Comparison of ENCODE assay signal across 16 cellular contexts in the genomic region with DNA sequence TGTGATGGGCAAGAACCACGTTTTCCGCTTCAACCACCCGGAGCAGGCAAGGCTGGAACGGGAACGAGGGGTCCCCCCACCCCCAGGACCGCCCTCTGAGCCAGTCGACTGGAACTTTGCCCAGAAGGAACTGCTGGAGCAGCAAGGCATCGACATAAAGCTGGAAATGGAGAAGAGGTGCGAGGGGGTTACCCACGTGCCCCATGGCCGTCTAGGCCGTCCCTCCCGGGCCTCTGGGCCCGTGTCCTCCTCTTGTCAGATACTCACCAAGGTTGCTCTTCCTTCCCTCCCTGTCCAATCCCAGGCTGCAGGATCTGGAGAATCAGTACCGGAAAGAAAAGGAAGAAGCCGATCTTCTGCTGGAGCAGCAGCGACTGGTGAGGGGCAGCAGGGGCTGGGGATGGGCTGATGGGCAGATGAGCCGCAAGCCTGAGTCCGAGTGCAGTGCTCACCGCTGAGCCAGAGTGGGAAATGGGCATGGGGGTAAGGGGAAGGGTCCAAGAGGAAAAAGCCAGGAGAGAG. TPM values are rescaled to one million over a fixed set of nuclear protein-coding genes. Genes with fewer than 3 reads are reported as not detected.
DNase-seq lines count a peak whose midpoint lies in the region; ATAC-seq and TF ChIP-seq lines count a peak whose summit lies in the region.
"Had no signal": no experiment of that assay in that cellular context is flagged by ENCODE, and none has a peak within 500 bp of the region (broad histone marks: within the 10 kb centered on the region; RNA-seq: fewer than 3 reads in every experiment).

No MANE protein-coding gene starts in this region.

- H3K14ac ChIP-seq in IMR-90 (replicated peaks; ENCODE audit: low read depth, low read length): no peak overlapping the region

- H3K27me3 Mint-ChIP-seq in HFFc6 (ENCODE audit: insufficient read depth) (peaks cover 6% of the 10 kb centered on the region; the same call in 1 of the 2 replicates), progenitor cell of endocrine pancreas (no peaks in the 10 kb centered on the region)
- H3K27me3 Mint-ChIP-seq: CD4-positive, CD25-positive, alpha-beta regulatory T cell had no signal

- H3K9ac ChIP-seq in IMR-90 (ENCODE audit: low read depth, low read length): no peak overlapping the region

- TF ChIP-seq CTCF in IMR-90 (conservative IDR thresholded peaks at IDR 0.05; ENCODE audit: low read depth, low read length): no peak
- TF ChIP-seq CTCF in coronary artery (IDR thresholded peaks at IDR 0.05): no peak
- TF ChIP-seq CTCF in osteoblast (IDR thresholded peaks at IDR 0.05; ENCODE audit: extremely low read depth, low read depth, low read length): no peak
- no peak for TF ChIP-seq CTCF in HFFc6 (IDR thresholded peaks at IDR 0.05)
- no peak for TF ChIP-seq CTCF in progenitor cell of endocrine pancreas (IDR thresholded peaks at IDR 0.05; ENCODE audit: unreplicated experiment)

- H3K4me1 ChIP-seq in IMR-90 (ENCODE audit: control insufficient read depth, insufficient read depth, low read length) (no peaks in the 10 kb centered on the region), osteoblast (ENCODE audit: insufficient read depth, low read length) (no peaks in the 10 kb centered on the region)
- H3K4me1 ChIP-seq: Caco-2, HAP-1 had no signal

- no peaks in the 10 kb centered on the region for H3K79me2 ChIP-seq in osteoblast (ENCODE audit: insufficient read depth, low read length)

- H3K18ac ChIP-seq in IMR-90 (ENCODE audit: low read depth, low read length): no peak overlapping the region

- H2BK120ac ChIP-seq in IMR-90 (ENCODE audit: low read depth, low read length): no peak overlapping the region

- in situ Hi-C loops in IMR-90 (cut with MboI; ENCODE audit: low sequenced_read_pairs): no loop called here

- H3K9me1 ChIP-seq in IMR-90 (ENCODE audit: insufficient read depth, low read length): peaks cover 4% of the 10 kb centered on the region; the same call in 1 of the 2 replicates

- H3K36me3 ChIP-seq in IMR-90 (ENCODE audit: control insufficient read depth, insufficient read depth, low read length) (peaks cover 59% of the 10 kb centered on the region), osteoblast (ENCODE audit: insufficient read depth, low read length) (peaks cover 62% of the 10 kb centered on the region)

- peaks cover 0 to 3% of the 10 kb centered on the region in 2 experiments; a peak in 1 of 4 replicates for H3K79me1 ChIP-seq in IMR-90 (ENCODE audit: low read depth in 1 of 2, low read length in 2 of 2)

- H3K9me3 Mint-ChIP-seq in HFFc6 (no peaks in the 10 kb centered on the region), progenitor cell of endocrine pancreas (ENCODE audit: low read depth) (no peaks in the 10 kb centered on the region)
- H3K9me3 Mint-ChIP-seq: CD4-positive, CD25-positive, alpha-beta regulatory T cell; CD8-positive, alpha-beta T cell; GM23338 had no signal

- H2BK5ac ChIP-seq in IMR-90 (ENCODE audit: low read depth, low read length, poor library complexity, severe bottlenecking): no peak overlapping the region

- BruUV-seq in IMR-90 (replicated peaks; lab: Mats Ljungman, UMichigan): no TSS peak

- no peak overlapping the region for H2AK5ac ChIP-seq in IMR-90 (ENCODE audit: low read depth, low read length)

- H2AK9ac ChIP-seq in IMR-90 (replicated peaks; ENCODE audit: low read depth, low read length, poor library complexity): peak overlapping the region; percentile 24

- H2AFZ ChIP-seq in IMR-90 (replicated peaks; ENCODE audit: low read length, poor library complexity): peak overlapping the region; percentile 51
- no peak overlapping the region for H2AFZ ChIP-seq in osteoblast (ENCODE audit: low read length)
- H2AFZ ChIP-seq: GM23338 had no signal

- no peak overlapping the region for H4K8ac ChIP-seq in IMR-90 (ENCODE audit: low read depth in 2 of 2, low read length in 2 of 2)

- no peak overlapping the region for H3K27ac ChIP-seq in IMR-90 (ENCODE audit: insufficient read depth, low read length)
- no peak overlapping the region for H3K27ac ChIP-seq in coronary artery
- no peak overlapping the region for H3K27ac ChIP-seq in osteoblast (ENCODE audit: low read depth, low read length)
- H3K27ac ChIP-seq: C4-2B had no signal

- H3K56ac ChIP-seq in IMR-90 (ENCODE audit: extremely low read depth, insufficient read depth, low read length): no peak overlapping the region

- no peak overlapping the region for H3K27ac Mint-ChIP-seq in HFFc6
- H3K27ac Mint-ChIP-seq in progenitor cell of endocrine pancreas: no peak overlapping the region
- H3K27ac Mint-ChIP-seq: CD8-positive, alpha-beta T cell; GM23338 had no signal

- H3K4me3 ChIP-seq in IMR-90 (ENCODE audit: insufficient read depth, low read depth, low read length): no peak overlapping the region
- no peak overlapping the region for H3K4me3 ChIP-seq in coronary artery
- no peak overlapping the region for H3K4me3 ChIP-seq in osteoblast (ENCODE audit: insufficient read depth, low read length)
- H3K4me3 ChIP-seq: GM23338, HAP-1 had no signal

- TF ChIP-seq RAD21 in IMR-90 (IDR thresholded peaks at IDR 0.05; ENCODE audit: low read length): no peak

- ATAC-seq in IMR-90 (ENCODE audit: low read depth): no peak
- ATAC-seq: CD8-positive, alpha-beta T cell had no signal

- H3K4me3 Mint-ChIP-seq in HFFc6 (no peak overlapping the region), progenitor cell of endocrine pancreas (ENCODE audit: low read depth) (no peak overlapping the region)
- H3K4me3 Mint-ChIP-seq: CD4-positive, CD25-positive, alpha-beta regulatory T cell; CD8-positive, alpha-beta T cell; GM23338 had no signal

- CTCF ChIA-PET in IMR-90 (lab: Yijun Ruan, JAX): no interaction called here

- H3K4me2 ChIP-seq in IMR-90 (ENCODE audit: low read depth, low read length) (no peak overlapping the region), osteoblast (ENCODE audit: insufficient read depth, low read length) (no peak overlapping the region)
- H3K4me2 ChIP-seq: GM23338 had no signal

- DNase-seq in IMR-90: no peak
- peak; percentile 69 for DNase-seq in coronary artery (ENCODE audit: low spot score)
- peak; percentile 74 for DNase-seq in osteoblast (ENCODE audit: insufficient read length, low spot score, missing footprints)
- no peak for DNase-seq in HFFc6
- no peak for DNase-seq in progenitor cell of endocrine pancreas (ENCODE audit: low spot score, unreplicated experiment)
- no peak for DNase-seq in NCI-H1092 (lab: John Stamatoyannopoulos, UW)
- DNase-seq: Caco-2; CD4-positive, CD25-positive, alpha-beta regulatory T cell; CD8-positive, alpha-beta T cell; DMS153; DND-41 had no signal

- H4K20me1 ChIP-seq in IMR-90 (ENCODE audit: insufficient read depth, low read length) (peaks cover 5% of the 10 kb centered on the region; the same call in 1 of the 2 replicates), osteoblast (ENCODE audit: insufficient read depth, low read length) (peaks cover 9% of the 10 kb centered on the region)

- H3K23ac ChIP-seq in IMR-90 (ENCODE audit: low read depth, low read length): no peak overlapping the region

- H3K9me3 ChIP-seq in IMR-90 (ENCODE audit: control insufficient read depth, insufficient read depth, low read length) (no peaks in the 10 kb centered on the region), osteoblast (ENCODE audit: low read depth, low read length) (no peaks in the 10 kb centered on the region)
- H3K9me3 ChIP-seq: Caco-2, HAP-1 had no signal

- no peak overlapping the region for H4K91ac ChIP-seq in IMR-90 (ENCODE audit: insufficient read depth, low read depth, low read length)

- no peak for TF ChIP-seq POLR2A in IMR-90 (IDR thresholded peaks at IDR 0.05; ENCODE audit: low read depth, low read length)

- H3K4me1 Mint-ChIP-seq in HFFc6 (ENCODE audit: low read depth) (no peaks in the 10 kb centered on the region), progenitor cell of endocrine pancreas (ENCODE audit: low read depth) (no peaks in the 10 kb centered on the region)
- H3K4me1 Mint-ChIP-seq: GM23338 had no signal

- H3K4ac ChIP-seq in IMR-90 (ENCODE audit: low read depth, low read length): no peak overlapping the region

- dilution Hi-C loops in IMR-90 (cut with HindIII; ENCODE audit: low sequenced_read_pairs, unreplicated experiment): no loop called here

- peaks cover 29% of the 10 kb centered on the region for H3K36me3 Mint-ChIP-seq in HFFc6 (ENCODE audit: low read depth)
- H3K36me3 Mint-ChIP-seq in progenitor cell of endocrine pancreas (ENCODE audit: insufficient read depth): peaks cover 23% of the 10 kb centered on the region

- 100% methylated on average over 4 of the region's 20 CpGs; no CpG with 5 or more reads in 1 of the 2 experiments for WGBS in IMR-90 (ENCODE audit: extremely low coverage in 2 of 2, insufficient read length in 1 of 2), 2 experiments

- no peak overlapping the region for H2BK15ac ChIP-seq in IMR-90 (ENCODE audit: low read depth, low read length)

- H3K27me3 ChIP-seq in IMR-90 (ENCODE audit: control insufficient read depth, insufficient read depth, low read length) (no peaks in the 10 kb centered on the region), osteoblast (ENCODE audit: insufficient read depth, low read length) (no peaks in the 10 kb centered on the region)

- POLR2A ChIA-PET in IMR-90 (lab: Charles Lee; ENCODE audit: unreplicated experiment): interaction anchor here (1.2 kb wide), 1 partner anchor 10 kb away, joined by 3 read pairs; no protein-coding TSS in a partner anchor

- no peak overlapping the region for H4K5ac ChIP-seq in IMR-90 (ENCODE audit: low read depth, low read length)

- H2BK20ac ChIP-seq in IMR-90 (ENCODE audit: low read depth, low read length): no peak overlapping the region

- intact Hi-C loops in IMR-90 (cut with micrococcal nuclease): no loop called here

RNA-seq across cellular contexts. Expression of a gene that starts 14.7 kb away (rescaled TPM):
- total RNA-seq in IMR-90 (2012; rRNA removed) (not detected in 2 replicates), osteoblast (not detected in 2 replicates), progenitor cell of endocrine pancreas (not detected in 2 replicates)
- not detected in 2 replicates for polyA plus RNA-seq in IMR-90 (2012; rRNA removed)
- 0.02 and 0.03 TPM in 2 replicates for polyA plus RNA-seq in IMR-90 (2012; cell fraction: cytosol; rRNA removed)
- 0.08 and 0.13 TPM in 2 replicates for polyA plus RNA-seq in IMR-90 (2012; cell fraction: nucleus; rRNA removed; ENCODE audit: low replicate concordance)
- under 1 TPM in 1 of 6 experiments, not detected in 5; 0.12 TPM for total RNA-seq in HFFc6 (2021; fragmentation: NEBNext Ultra II Directional; extraction: Animal tissue kit (Norgen Biotek cat#: 25700))
- total RNA-seq: A673; Caco-2; CD8-positive, alpha-beta T cell; H4 had no signal

RNA-seq across cellular contexts. Expression of a gene that starts 22.8 kb away (rescaled TPM):
- 27.4 and 28.6 TPM in 2 replicates for total RNA-seq in IMR-90 (2012; rRNA removed)
- polyA plus RNA-seq in IMR-90 (2012; rRNA removed): 28.7 and 31.6 TPM in 2 replicates
- 25.1 and 36.4 TPM in 2 replicates for polyA plus RNA-seq in IMR-90 (2012; cell fraction: cytosol; rRNA removed)
- polyA plus RNA-seq in IMR-90 (2012; cell fraction: nucleus; rRNA removed; ENCODE audit: low replicate concordance): 37.1 and 38.6 TPM in 2 replicates
- 54.6 and 54.8 TPM in 2 replicates for total RNA-seq in osteoblast
- 100 to 1,000 TPM; 174 to 200 (median 178) TPM for total RNA-seq in HFFc6 (2021; fragmentation: NEBNext Ultra II Directional; extraction: Animal tissue kit (Norgen Biotek cat#: 25700))
- 104 and 111 TPM in 2 replicates for total RNA-seq in progenitor cell of endocrine pancreas

RNA-seq across cellular contexts. Expression of a gene that starts 23.2 kb away (rescaled TPM):
- under 0.01 and 0.18 TPM in 2 replicates for total RNA-seq in IMR-90 (2012; rRNA removed)
- polyA plus RNA-seq in IMR-90 (2012; rRNA removed): 0.51 and 0.92 TPM in 2 replicates
- 0.28 and 0.42 TPM in 2 replicates for polyA plus RNA-seq in IMR-90 (2012; cell fraction: cytosol; rRNA removed)
- 2.3 and 2.8 TPM in 2 replicates for polyA plus RNA-seq in IMR-90 (2012; cell fraction: nucleus; rRNA removed; ENCODE audit: low replicate concordance)
- 0.29 and 0.36 TPM in 2 replicates for total RNA-seq in osteoblast
- total RNA-seq in HFFc6 (2021; fragmentation: NEBNext Ultra II Directional; extraction: Animal tissue kit (Norgen Biotek cat#: 25700)): 1 to 10 TPM in 4 of 6 experiments, under 1 TPM in 2; 0.66 to 1.5 (median 1.0) TPM
- 2.8 and 3.3 TPM in 2 replicates for total RNA-seq in progenitor cell of endocrine pancreas
- total RNA-seq: CD4-positive, CD25-positive, alpha-beta regulatory T cell; GM23338 had no signal

RNA-seq across cellular contexts. Expression of a gene that starts 33.1 kb away (rescaled TPM):
- total RNA-seq in IMR-90 (2012; rRNA removed): 1.4 TPM in 2 replicates
- polyA plus RNA-seq in IMR-90 (2012; rRNA removed): 54.7 and 59.7 TPM in 2 replicates
- 37.1 and 49.2 TPM in 2 replicates for polyA plus RNA-seq in IMR-90 (2012; cell fraction: cytosol; rRNA removed)
- 375 and 891 TPM in 2 replicates for polyA plus RNA-seq in IMR-90 (2012; cell fraction: nucleus; rRNA removed; ENCODE audit: low replicate concordance)
- total RNA-seq in osteoblast: 14.7 and 19.2 TPM in 2 replicates
- 10 to 100 TPM; 48.9 to 60.8 (median 54.1) TPM for total RNA-seq in HFFc6 (2021; fragmentation: NEBNext Ultra II Directional; extraction: Animal tissue kit (Norgen Biotek cat#: 25700))
- 34.1 and 34.2 TPM in 2 replicates for total RNA-seq in progenitor cell of endocrine pancreas

RNA-seq across cellular contexts. Expression of a gene that starts 52.9 kb away (rescaled TPM):
- 50.2 and 52.2 TPM in 2 replicates for total RNA-seq in IMR-90 (2012; rRNA removed)
- 108 and 115 TPM in 2 replicates for polyA plus RNA-seq in IMR-90 (2012; rRNA removed)
- polyA plus RNA-seq in IMR-90 (2012; cell fraction: cytosol; rRNA removed): 71.1 and 79.9 TPM in 2 replicates
- polyA plus RNA-seq in IMR-90 (2012; cell fraction: nucleus; rRNA removed; ENCODE audit: low replicate concordance): 353 and 581 TPM in 2 replicates
- total RNA-seq in osteoblast: 34.0 and 39.8 TPM in 2 replicates
- total RNA-seq in HFFc6 (2021; fragmentation: NEBNext Ultra II Directional; extraction: Animal tissue kit (Norgen Biotek cat#: 25700)): 10 to 100 TPM; 59.4 to 76.9 (median 65.6) TPM
- 70.3 and 71.4 TPM in 2 replicates for total RNA-seq in progenitor cell of endocrine pancreas

Comparison
In these comparisons a context has a peak if more than half of its experiments do, and no peak if none do; other contexts are left out.
1. DNase-seq: peak in coronary artery (single experiment) and osteoblast (single experiment); none in IMR-90 (single experiment), HFFc6 (single experiment), progenitor cell of endocrine pancreas (single experiment) and NCI-H1092 (single experiment).